In the genomic region with DNA sequence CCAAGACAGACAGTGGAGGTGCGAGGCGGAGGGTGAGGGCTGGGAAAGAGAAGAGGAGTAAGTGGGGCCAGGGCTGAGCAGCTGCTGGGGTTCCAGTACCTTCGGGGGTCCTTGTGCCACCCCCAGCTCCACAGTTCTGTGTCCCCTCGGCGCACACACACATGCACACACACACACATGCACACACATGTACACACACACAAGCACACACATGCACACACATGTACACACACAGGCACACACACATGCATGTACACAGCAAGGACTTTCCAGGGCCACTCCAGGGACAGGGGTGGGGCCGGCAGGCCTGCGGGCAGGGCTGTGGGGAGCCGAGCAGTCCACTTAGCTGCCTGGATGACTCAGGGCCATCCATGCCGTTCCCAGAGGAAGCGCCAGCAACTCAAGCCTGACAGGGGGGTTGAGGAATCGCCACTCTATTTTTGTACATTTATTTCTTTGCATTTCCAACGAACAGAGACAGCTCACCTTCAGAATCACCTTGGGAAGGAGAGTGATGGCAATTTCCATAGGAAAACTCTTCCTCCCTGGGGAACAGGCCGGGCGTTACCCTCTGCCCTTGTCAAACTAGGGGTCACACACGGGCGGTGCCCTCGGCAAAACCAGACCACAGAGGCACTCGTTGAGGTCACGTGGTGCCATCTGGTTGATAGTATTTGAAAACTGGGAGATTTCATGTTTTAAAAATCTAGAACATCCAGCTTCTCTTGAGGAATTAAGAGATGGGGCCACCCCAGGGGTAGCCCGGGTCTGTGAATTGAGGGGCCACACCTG, we compare ENCODE assay signal across 18 cellular contexts.
A peak's percentile ranks its signal among the peaks of the same experiment; 100 is the strongest.
DNase-seq lines count a peak whose midpoint lies in the region; FAIRE-seq and TF ChIP-seq lines count a peak whose summit lies in the region.
"Had no signal": no experiment of that assay in that cellular context is flagged by ENCODE, and none has a peak within 500 bp of the region (broad histone marks: within the 10 kb centered on the region; RNA-seq: fewer than 3 reads in every experiment).

No MANE protein-coding gene starts in this region.

- H3K36me3 Mint-ChIP-seq in activated CD4-positive, alpha-beta T cell treated with anti-CD3 and anti-CD28 coated beads, Interleukin-2, amount 10 ng/mL, durations not matched to agents 24 days and 14 days (ENCODE audit: low read depth) = no peaks in the 10 kb centered on the region
- H3K36me3 Mint-ChIP-seq: activated naive CD4-positive, alpha-beta T cell treated with anti-CD3 and anti-CD28 coated beads, Interleukin-2, amount 50 U/mL, for 24 hours had no signal

- no peaks in the 10 kb centered on the region for H3K27me3 Mint-ChIP-seq in activated CD4-positive, alpha-beta T cell treated with anti-CD3 and anti-CD28 coated beads, Interleukin-2, amount 10 ng/mL, durations not matched to agents 24 days and 14 days
- H3K27me3 Mint-ChIP-seq: activated naive CD4-positive, alpha-beta T cell treated with anti-CD3 and anti-CD28 coated beads, Interleukin-2, amount 50 U/mL, for 24 hours had no signal

- no peak overlapping the region for H3K4me3 Mint-ChIP-seq in activated CD4-positive, alpha-beta T cell treated with anti-CD3 and anti-CD28 coated beads, Interleukin-2, amount 10 ng/mL, durations not matched to agents 24 days and 14 days
- H3K4me3 Mint-ChIP-seq: activated naive CD4-positive, alpha-beta T cell treated with anti-CD3 and anti-CD28 coated beads, Interleukin-2, amount 50 U/mL, for 24 hours had no signal

- peaks cover 29% of the 10 kb centered on the region for H3K36me3 ChIP-seq in adipocyte (ENCODE audit: control insufficient read depth, insufficient read depth, low read length, severe bottlenecking)
- H3K36me3 ChIP-seq: BE2C, esophagus squamous epithelium, upper lobe of left lung, WERI-Rb-1 had no signal

- no peaks in the 10 kb centered on the region for H3K9me3 Mint-ChIP-seq in activated CD4-positive, alpha-beta T cell treated with anti-CD3 and anti-CD28 coated beads, Interleukin-2, amount 10 ng/mL, durations not matched to agents 24 days and 14 days
- H3K9me3 Mint-ChIP-seq: activated naive CD4-positive, alpha-beta T cell treated with anti-CD3 and anti-CD28 coated beads, Interleukin-2, amount 50 U/mL, for 24 hours had no signal

- no peaks in the 10 kb centered on the region for H3K27me3 ChIP-seq in AG04450 (ENCODE audit: control insufficient read depth, insufficient read depth, low read length)
- no peaks in the 10 kb centered on the region for H3K27me3 ChIP-seq in adipocyte (replicated peaks; ENCODE audit: control insufficient read depth, insufficient read depth, low read length)
- H3K27me3 ChIP-seq: BE2C, upper lobe of left lung had no signal

- TF ChIP-seq POLR2A in H54 (IDR thresholded peaks at IDR 0.05; ENCODE audit: low read depth, low read length) = no peak

- DNase-seq in AG04450 (ENCODE audit: low read depth, low spot score) (peak; percentile 8), H54 (ENCODE audit: insufficient read length, low spot score) (peak; percentile 94), adipocyte (ENCODE audit: low read depth) (peak; percentile 59), hepatic stellate cell (ENCODE audit: low spot score) (peak; percentile 57), DMS53 treated with DMSO at 0.1 percent for 48 hours (lab: John Stamatoyannopoulos, UW; ENCODE audit: unreplicated experiment) (no peak), NCI-H1417 treated with DMSO at 0.1 percent for 48 hours (lab: John Stamatoyannopoulos, UW) (no peak)
- DNase-seq in activated CD4-positive, alpha-beta T cell treated with anti-CD3 and anti-CD28 coated beads, Interleukin-2, amount 10 ng/mL, durations not matched to agents 24 days and 14 days = no peak
- no peak for DNase-seq in activated effector memory CD4-positive, alpha-beta T cell treated with Interleukin-2 at 50 U/mL for 16 hours
- DNase-seq: BE2C, DMS79, esophagus squamous epithelium, MM.1S, SK-N-SH, WERI-Rb-1 had no signal

- POLR2A ChIA-PET in AG04450 (lab: Yijun Ruan, JAX) = interaction anchor here (0.6 kb wide), 1 partner anchor 34 kb away, joined by 3 read pairs; no protein-coding TSS in a partner anchor

- H3K4me3 ChIP-seq in AG04450 (ENCODE audit: low read depth, low read length) (no peak overlapping the region), adipocyte (ENCODE audit: low read length) (no peak overlapping the region)
- H3K4me3 ChIP-seq: coronary artery, esophagus squamous epithelium, upper lobe of left lung had no signal

- TF ChIP-seq CTCF in AG04450 (IDR thresholded peaks at IDR 0.05; ENCODE audit: low read depth, low read length) = no peak

- H3K27ac ChIP-seq in AG04450 (ENCODE audit: low read depth, low read length) = no peak overlapping the region
- H3K27ac ChIP-seq: coronary artery, esophagus squamous epithelium, HL-60, upper lobe of left lung, WERI-Rb-1 had no signal

- no peak for FAIRE-seq in H54 (lab: Jason Lieb, UNC)

- intact Hi-C loops in activated CD4-positive, alpha-beta T cell treated with anti-CD3 and anti-CD28 coated beads, Interleukin-2, amount 10 ng/mL, durations not matched to agents 24 days and 14 days (cut with micrococcal nuclease) = no loop called here

- peak overlapping the region; percentile 23 for H3K9ac ChIP-seq in adipocyte (ENCODE audit: low read length)
- H3K9ac ChIP-seq: SK-N-SH had no signal

- CTCF ChIA-PET in AG04450 (lab: Charles Lee) = no interaction called here

- H3K4me1 Mint-ChIP-seq in activated CD4-positive, alpha-beta T cell treated with anti-CD3 and anti-CD28 coated beads, Interleukin-2, amount 10 ng/mL, durations not matched to agents 24 days and 14 days = no peaks in the 10 kb centered on the region
- H3K4me1 Mint-ChIP-seq: activated naive CD4-positive, alpha-beta T cell treated with anti-CD3 and anti-CD28 coated beads, Interleukin-2, amount 50 U/mL, for 24 hours had no signal

- H3K9me3 ChIP-seq in AG04450 (ENCODE audit: control insufficient read depth, insufficient read depth, low read length) (no peaks in the 10 kb centered on the region; the same call in 1 of the 2 replicates), adipocyte (ENCODE audit: control insufficient read depth, low read length) (no peaks in the 10 kb centered on the region)
- H3K9me3 ChIP-seq: BE2C, esophagus squamous epithelium, SK-N-SH, upper lobe of left lung had no signal

- H3K27ac Mint-ChIP-seq in activated CD4-positive, alpha-beta T cell treated with anti-CD3 and anti-CD28 coated beads, Interleukin-2, amount 10 ng/mL, durations not matched to agents 24 days and 14 days = no peak overlapping the region
- H3K27ac Mint-ChIP-seq: activated naive CD4-positive, alpha-beta T cell treated with anti-CD3 and anti-CD28 coated beads, Interleukin-2, amount 50 U/mL, for 24 hours had no signal

- H3K4me1 ChIP-seq in adipocyte (ENCODE audit: control insufficient read depth, insufficient read depth, low read length) = peaks cover 27% of the 10 kb centered on the region
- H3K4me1 ChIP-seq: BE2C, esophagus squamous epithelium, upper lobe of left lung had no signal

Comparison
In these comparisons a context has a peak if more than half of its experiments do, and no peak if none do; other contexts are left out.
1. DNase-seq: peak in AG04450 (single experiment), H54 (single experiment), adipocyte (single experiment) and hepatic stellate cell (single experiment); none in DMS53 treated with DMSO at 0.1 percent for 48 hours (single experiment), activated CD4-positive, alpha-beta T cell treated with anti-CD3 and anti-CD28 coated beads, Interleukin-2, amount 10 ng/mL, durations not matched to agents 24 days and 14 days (single experiment), activated effector memory CD4-positive, alpha-beta T cell treated with Interleukin-2 at 50 U/mL for 16 hours (single experiment) and NCI-H1417 treated with DMSO at 0.1 percent for 48 hours (single experiment).